Comparison of ENCODE assay signal across 1 cellular context in the genomic region with DNA sequence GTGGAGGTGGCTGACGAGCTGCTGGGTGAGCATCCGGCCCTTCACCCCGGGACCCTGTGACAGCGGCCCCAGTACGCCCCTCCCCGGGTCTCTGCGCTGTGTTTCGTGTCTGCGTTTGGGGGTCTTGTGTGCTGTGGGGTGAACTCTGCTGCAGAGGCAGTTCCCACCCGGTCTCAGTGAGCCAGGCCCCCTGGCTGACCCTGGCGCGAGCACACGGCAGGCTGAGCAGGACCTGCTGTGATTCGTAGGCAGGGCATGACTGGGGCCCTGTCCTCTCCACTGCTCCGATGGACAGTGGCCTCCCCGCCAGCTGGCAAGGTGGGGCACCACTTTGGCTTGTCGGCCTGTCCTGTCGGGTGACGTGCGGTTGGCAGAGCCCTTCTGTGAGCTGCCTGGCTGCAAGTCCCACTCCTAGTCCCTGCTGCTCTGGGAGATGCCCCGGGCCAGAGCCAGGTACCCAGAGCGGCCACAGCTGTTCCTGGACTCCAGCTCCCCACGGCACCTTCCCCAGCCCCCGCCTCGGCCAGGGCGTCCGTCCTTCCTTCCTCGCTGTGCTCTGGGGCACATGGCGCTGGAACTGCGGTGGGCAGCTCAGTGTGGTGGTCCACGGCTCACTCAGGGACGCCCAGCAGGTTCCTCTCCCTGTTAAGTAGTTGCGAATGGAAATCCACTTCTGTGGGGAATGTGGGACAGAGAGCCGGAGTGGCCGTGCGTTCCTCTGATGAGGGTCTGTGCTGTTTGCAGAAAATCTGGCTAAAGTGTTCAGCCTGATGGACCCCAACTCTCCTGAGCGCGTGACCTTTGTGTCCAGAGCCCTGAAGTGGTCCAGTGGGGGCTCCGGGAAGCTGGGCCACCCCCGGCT.
TF ChIP-seq lines count a peak whose summit lies in the region.

No MANE protein-coding gene starts in this region.

TF ChIP-seq in H1, 55 proteins besides CTCF, POLR2A, EP300 and RAD21:
- TF ChIP-seq YY1 (IDR thresholded peaks at IDR 0.05; ENCODE audit: low read depth, low read length) (no peak), RBBP5 (IDR thresholded peaks at IDR 0.05; ENCODE audit: borderline replicate concordance, low read depth, low read length) (no peak), TBP (IDR thresholded peaks at IDR 0.05; ENCODE audit: low read depth, low read length) (no peak), SIN3A (conservative IDR thresholded peaks at IDR 0.05 in 1 of 2, IDR thresholded peaks at IDR 0.05 in 1 of 2; ENCODE audit: low read depth in 1 of 2, low read length in 2 of 2) (no peak), CHD2 (IDR thresholded peaks at IDR 0.05; ENCODE audit: low read length) (no peak), CEBPB (IDR thresholded peaks at IDR 0.05; ENCODE audit: low read depth, low read length) (no peak), ASH2L (IDR thresholded peaks at IDR 0.05; ENCODE audit: low read length) (no peak)
TF ChIP-seq in H1: peak in this region for 0.
